ENCODE assay signal across 1 cellular context in genomic region chr12:6351622-6352021, GRCh38.
A peak's percentile ranks its signal among the peaks of the same experiment; 100 is the strongest.
TF ChIP-seq lines count a peak whose summit lies in the region.

No MANE protein-coding gene starts in this region.

TF ChIP-seq in HepG2, 621 proteins besides CTCF, POLR2A, EP300 and RAD21:
- no peak for TF ChIP-seq FOXC1 (CRISPR knock-in tag; IDR thresholded peaks at IDR 0.05; ENCODE audit: borderline replicate concordance)
- TF ChIP-seq ZNF639 (CRISPR knock-in tag; conservative IDR thresholded peaks at IDR 0.05) = no peak
- TF ChIP-seq ZNF546 (CRISPR knock-in tag; conservative IDR thresholded peaks at IDR 0.05) = no peak
- peak; percentile 63; the same call in 1 of the 2 replicates for TF ChIP-seq ZNF121 (CRISPR knock-in tag; IDR thresholded peaks at IDR 0.05)
- TF ChIP-seq ZFP36L1 (CRISPR knock-in tag; IDR thresholded peaks at IDR 0.05) = no peak
- TF ChIP-seq HOXA5 (CRISPR knock-in tag; IDR thresholded peaks at IDR 0.05) = no peak
- TF ChIP-seq BRF2 (CRISPR knock-in tag; IDR thresholded peaks at IDR 0.05) = no peak
- TF ChIP-seq ZNF460 (CRISPR knock-in tag; IDR thresholded peaks at IDR 0.05; ENCODE audit: borderline replicate concordance) = peak; percentile 83
- TF ChIP-seq RFX3 (CRISPR knock-in tag; IDR thresholded peaks at IDR 0.05) = no peak
- no peak for TF ChIP-seq ZNF772 (CRISPR knock-in tag; IDR thresholded peaks at IDR 0.05)
- no peak for TF ChIP-seq REL (CRISPR knock-in tag; conservative IDR thresholded peaks at IDR 0.05)
- TF ChIP-seq ZMYM3 (CRISPR knock-in tag; IDR thresholded peaks at IDR 0.05) = 0 out of 2 replicates have a peak, but pooled peaks have one; percentile 43
- TF ChIP-seq MXD1 (CRISPR knock-in tag; IDR thresholded peaks at IDR 0.05) = no peak
- no peak for TF ChIP-seq ZNF260 (CRISPR knock-in tag; IDR thresholded peaks at IDR 0.05; ENCODE audit: borderline replicate concordance, low read depth)
- no peak for TF ChIP-seq MAX (IDR thresholded peaks at IDR 0.05)
